In the genomic region with DNA sequence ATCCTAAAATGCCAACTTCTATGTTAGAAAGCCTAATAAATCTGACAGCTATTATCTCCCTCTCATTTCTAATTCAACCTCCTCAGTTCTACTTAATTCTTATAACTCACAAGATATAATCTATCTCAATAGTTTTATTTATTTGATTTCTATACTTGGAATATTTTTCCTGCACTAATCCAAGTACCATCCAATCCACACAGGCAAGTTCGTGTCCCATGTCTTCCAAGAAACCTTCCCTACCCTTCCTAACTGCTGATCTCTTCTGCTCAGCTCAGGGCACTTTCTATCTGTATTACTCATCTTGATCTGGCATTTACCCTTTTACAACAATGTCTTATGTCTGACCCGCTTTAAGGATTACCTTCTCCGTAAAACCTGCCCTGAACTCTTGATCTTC, we compare ENCODE assay signal across 23 cellular contexts. TPM values are rescaled to one million over a fixed set of nuclear protein-coding genes. Genes with fewer than 3 reads are reported as not detected.
"Had no signal": no experiment of that assay in that cellular context is flagged by ENCODE, and none has a peak within 500 bp of the region (broad histone marks: within the 10 kb centered on the region; RNA-seq: fewer than 3 reads in every experiment).

No MANE protein-coding gene starts in this region.

- H3K9me3 ChIP-seq: gastrocnemius medialis, heart right ventricle, prostate gland, spleen, tibial artery, upper lobe of left lung, uterus had no signal

- H2AFZ ChIP-seq: parathyroid adenoma had no signal

- H3K4me1 ChIP-seq: prostate gland, spleen, tibial artery, upper lobe of left lung, uterus had no signal

- FAIRE-seq: endothelial cell of umbilical vein, islet of Langerhans had no signal

- H3K27ac ChIP-seq: gastrocnemius medialis, heart right ventricle, parathyroid adenoma, prostate gland, spleen, tibial artery, upper lobe of left lung, uterus had no signal

- H3K4me3 ChIP-seq: gastrocnemius medialis, heart right ventricle, prostate gland, spleen, tibial artery, upper lobe of left lung, uterus had no signal

- H3K27me3 ChIP-seq: gastrocnemius medialis, heart right ventricle, spleen, tibial artery, upper lobe of left lung, uterus had no signal

- H3K9ac ChIP-seq: parathyroid adenoma had no signal

- DNase-seq: dermis blood vessel endothelial cell; erythroblast; gastrocnemius medialis; heart right ventricle; hypothalamus; kidney glomerular epithelial cell; mesendoderm; naive thymus-derived CD4-positive, alpha-beta T cell; nephron progenitor cell; spleen; stimulated activated CD4-positive, alpha-beta T cell treated with anti-CD3 and anti-CD28 coated beads, Interleukin-15, amount 100 ng/mL, for 24 hours; stimulated activated CD4-positive, alpha-beta T cell treated with anti-CD3 and anti-CD28 coated beads, Interleukin-1b, Interleukin-23, amount 100 ng/mL, for 48 hours; stimulated activated CD4-positive, alpha-beta T cell treated with anti-CD3 and anti-CD28 coated beads, Interleukin-4, amount 100 ng/mL, for 24 hours; tibial artery; upper lobe of left lung; uterus had no signal

- H3K36me3 ChIP-seq: uterus had no signal

- ATAC-seq: gastrocnemius medialis; heart right ventricle; naive thymus-derived CD4-positive, alpha-beta T cell; sciatic nerve; stimulated activated memory B cell treated with anti-CD40 and anti-IgM and Interleukin-4, amounts not matched to agents 10 μg/mL and 1 μg/mL and 100 μg/mL, for 72 hours had no signal

RNA-seq across cellular contexts. Expression of a gene that starts 42.6 kb away (rescaled TPM):
- total RNA-seq: gastrocnemius medialis; naive thymus-derived CD4-positive, alpha-beta T cell; skeletal muscle tissue had no signal
- polyA plus RNA-seq: naive thymus-derived CD4-positive, alpha-beta T cell had no signal
